8 cellular contexts compared by ENCODE assay signal in genomic region chr9:107243757-107244156, GRCh38. TPM values are rescaled to one million over a fixed set of nuclear protein-coding genes. Genes with fewer than 3 reads are reported as not detected.
DNase-seq lines count a peak whose midpoint lies in the region; ATAC-seq, FAIRE-seq and TF ChIP-seq lines count a peak whose summit lies in the region.

No MANE protein-coding gene starts in this region.

- no peaks in the 10 kb centered on the region for H3K36me3 ChIP-seq in endocrine pancreas (ENCODE audit: control insufficient read depth, insufficient read depth, low read length)
- no peaks in the 10 kb centered on the region for H3K36me3 ChIP-seq in spleen

- H3K27me3 ChIP-seq in endocrine pancreas (ENCODE audit: control insufficient read depth, insufficient read depth, low read length) (no peaks in the 10 kb centered on the region), spleen (replicated peaks in 1 of 7) (no peaks in the 10 kb centered on the region)

- H3K4me3 ChIP-seq in endocrine pancreas (ENCODE audit: control insufficient read depth, insufficient read depth, low read length) = peak overlapping the region; percentile 31
- no peak overlapping the region for H3K4me3 ChIP-seq in spleen

- intact Hi-C loops in spleen (cut with DNase I; ENCODE audit: low total_unique reads) = no loop called here

- H3K9me3 ChIP-seq in endocrine pancreas (ENCODE audit: control insufficient read depth, low read length) (no peaks in the 10 kb centered on the region), spleen (no peaks in the 10 kb centered on the region)

- TF ChIP-seq CTCF in spleen (IDR thresholded peaks at IDR 0.05 in 8 of 11, conservative IDR thresholded peaks at IDR 0.05 in 3 of 11) = no peak

- FAIRE-seq in RCC 7860 (lab: Jason Lieb, UNC) = peak; percentile 82

- H3K4me1 ChIP-seq in endocrine pancreas (ENCODE audit: control insufficient read depth, insufficient read depth, low read length) = peaks cover 12% of the 10 kb centered on the region
- H3K4me1 ChIP-seq in spleen = peaks cover 0 to 4% (median 0%) of the 10 kb centered on the region in 6 donors

- TF ChIP-seq POLR2A in GM18505 (IDR thresholded peaks at IDR 0.05; ENCODE audit: borderline replicate concordance, extremely low read depth, insufficient read depth, insufficient read length) (no peak), spleen (IDR thresholded peaks at IDR 0.05) (no peak)

- WGBS in spleen, 5 donors = 47 to 69% (median 54%) methylated on average over 5 of the region's 5 CpGs

- peak; percentile 66 for DNase-seq in RCC 7860 (ENCODE audit: low spot score)
- DNase-seq in stimulated activated CD4-positive, alpha-beta T cell treated with anti-CD3 and anti-CD28 coated beads, TNF-alpha, amount 100 ng/mL, for 1 hour (ENCODE audit: low read depth in 3 of 3, low spot score in 1 of 3) = peak in 2 of 3 donors; percentile 3
- no peak for DNase-seq in spleen

- ATAC-seq in GM18520 (IDR thresholded peaks at IDR 0.05; ENCODE audit: unreplicated experiment) = peak; percentile 84
- ATAC-seq in HG02870 (IDR thresholded peaks at IDR 0.05; ENCODE audit: unreplicated experiment) = peak; percentile 78
- ATAC-seq in GM18505 (IDR thresholded peaks at IDR 0.05; ENCODE audit: unreplicated experiment) = no peak
- no peak for ATAC-seq in GM21529 (IDR thresholded peaks at IDR 0.05; ENCODE audit: unreplicated experiment)

- no peak overlapping the region for H3K27ac ChIP-seq in spleen

- no peak overlapping the region for H3K9ac ChIP-seq in endocrine pancreas (ENCODE audit: control insufficient read depth, insufficient read depth, low read length)

RNA-seq across cellular contexts. Expression of gene RAD23B, which starts 39.3 kb away (rescaled TPM):
- total RNA-seq in spleen = 10 to 100 TPM; 52.8 to 91.9 (median 69.7) TPM
- 10 to 100 TPM; 21.3 to 35.8 (median 27.7) TPM for polyA plus RNA-seq in spleen

Comparison
In these comparisons a context has a peak if more than half of its experiments do, and no peak if none do; other contexts are left out.
1. ATAC-seq: peak in GM18520 (single experiment) and HG02870 (single experiment); none in GM18505 (single experiment) and GM21529 (single experiment).